18 cellular contexts compared by ENCODE assay signal in the genomic region with DNA sequence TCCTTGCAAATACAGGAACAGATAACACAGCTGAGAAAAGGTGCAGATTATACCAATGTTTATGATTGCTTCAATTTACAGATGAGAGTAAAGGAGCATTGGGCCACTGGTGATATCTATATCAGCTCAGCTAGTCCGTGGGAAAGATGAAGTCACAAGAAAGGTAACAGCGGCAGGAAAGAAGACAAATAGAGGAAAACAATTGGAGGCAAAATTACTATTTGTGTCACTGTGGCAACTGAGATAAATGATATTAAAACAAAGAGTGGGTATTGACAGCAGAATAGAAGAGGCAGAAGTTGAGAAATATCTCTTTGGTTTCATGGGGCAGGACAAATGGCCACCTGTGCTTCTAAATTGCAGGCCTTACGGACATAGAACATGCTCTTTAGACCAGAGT.
"Had no signal": no experiment of that assay in that cellular context is flagged by ENCODE, and none has a peak within 500 bp of the region (broad histone marks: within the 10 kb centered on the region; RNA-seq: fewer than 3 reads in every experiment).

No MANE protein-coding gene starts in this region.

- ATAC-seq: HepG2, T-cell had no signal

- DNase-seq: IMR-90, Karpas-422, KG1, MG63, NCI-H1092, NCI-H1105 treated with DMSO at 0.1 percent for 48 hours, NCI-H1436 treated with DMSO at 0.1 percent for 48 hours, NCI-H187, NCI-H2029, NCI-H2107, NCI-H2227 treated with DMSO at 0.1 percent for 48 hours, NCI-H524, NCI-H526 treated with DMSO at 0.1 percent for 48 hours, Right ventricle myocardium superior, RPMI8226, SIG-M5, T-cell had no signal
